Comparison of ENCODE assay signal across 13 cellular contexts in genomic region chr2:3504741-3505140, GRCh38.
DNase-seq lines count a peak whose midpoint lies in the region; ATAC-seq, FAIRE-seq and TF ChIP-seq lines count a peak whose summit lies in the region.
"Had no signal": no experiment of that assay in that cellular context is flagged by ENCODE, and none has a peak within 500 bp of the region (broad histone marks: within the 10 kb centered on the region; RNA-seq: fewer than 3 reads in every experiment).

No MANE protein-coding gene starts in this region.

- TF ChIP-seq CTCF in VCaP (conservative IDR thresholded peaks at IDR 0.05): no peak
- TF ChIP-seq CTCF in GM13976 (IDR thresholded peaks at IDR 0.05; ENCODE audit: borderline replicate concordance, control extremely low read depth, extremely low read depth, insufficient read depth, missing control alignments): no peak

- peak; percentile 96 for FAIRE-seq in HTR-8/SVneo (lab: Jason Lieb, UNC)
- FAIRE-seq: H54, TTC549 had no signal

- H3K27ac ChIP-seq in VCaP: peak overlapping the region; percentile 75; the same call in 1 of the 2 replicates
- H3K27ac ChIP-seq: PC-9 had no signal

- peak; percentile 99 for DNase-seq in DMS153 (lab: John Stamatoyannopoulos, UW)
- DNase-seq in HTR-8/SVneo (ENCODE audit: insufficient read length, low spot score): no peak
- DNase-seq in NCI-H345 (lab: John Stamatoyannopoulos, UW): peak; percentile 84
- DNase-seq in GM13976 (ENCODE audit: low spot score): no peak
- no peak for DNase-seq in stimulated activated CD4-positive, alpha-beta T cell treated with anti-CD3 and anti-CD28 coated beads, Interleukin-4, amount 100 ng/mL, for 1 hour
- DNase-seq: CD8-positive, alpha-beta memory T cell; NCI-H524; PC-9 had no signal

- ATAC-seq in GM21717 (IDR thresholded peaks at IDR 0.05; ENCODE audit: unreplicated experiment) (no peak), HG02970 (IDR thresholded peaks at IDR 0.05; ENCODE audit: low FRiP score, unreplicated experiment) (no peak)

- in situ Hi-C loops in GM13976 (cut with MboI; ENCODE audit: low sequenced_read_pairs, unreplicated experiment): no loop called here

Comparison
In these comparisons a context has a peak if more than half of its experiments do, and no peak if none do; other contexts are left out.
1. DNase-seq: peak in DMS153 (single experiment) and NCI-H345 (single experiment); none in HTR-8/SVneo (single experiment), GM13976 (single experiment) and stimulated activated CD4-positive, alpha-beta T cell treated with anti-CD3 and anti-CD28 coated beads, Interleukin-4, amount 100 ng/mL, for 1 hour (single experiment).